ENCODE assay signal across 1 cellular context in genomic region chr15:57559875-57560274, GRCh38.
TF ChIP-seq lines count a peak whose summit lies in the region.

No MANE protein-coding gene starts in this region.

TF ChIP-seq in WTC11, 78 proteins besides CTCF, POLR2A, EP300 and RAD21 (continued from another document):
- TF ChIP-seq E2F4 (CRISPR knock-in tag; IDR thresholded peaks at IDR 0.05; ENCODE audit: borderline replicate concordance, low read depth) (no peak), E2F5 (CRISPR knock-in tag; IDR thresholded peaks at IDR 0.05) (no peak), HMGXB4 (CRISPR knock-in tag; IDR thresholded peaks at IDR 0.05) (no peak), GABPB1 (CRISPR knock-in tag; IDR thresholded peaks at IDR 0.05) (no peak), ZNF423 (CRISPR knock-in tag; IDR thresholded peaks at IDR 0.05) (no peak), ZNF121 (CRISPR knock-in tag; IDR thresholded peaks at IDR 0.05) (no peak), SP1 (CRISPR knock-in tag; conservative IDR thresholded peaks at IDR 0.05) (no peak), MXD4 (CRISPR knock-in tag; IDR thresholded peaks at IDR 0.05; ENCODE audit: borderline replicate concordance) (no peak), KAT7 (CRISPR knock-in tag; IDR thresholded peaks at IDR 0.05; ENCODE audit: borderline replicate concordance) (no peak), ZNF671 (CRISPR knock-in tag; IDR thresholded peaks at IDR 0.05) (no peak), CDX4 (CRISPR knock-in tag; IDR thresholded peaks at IDR 0.05; ENCODE audit: borderline replicate concordance) (no peak)
